In genomic region chr5:133760532-133760931, GRCh38 we compare ENCODE assay signal across 36 cellular contexts.
"Had no signal": no experiment of that assay in that cellular context is flagged by ENCODE, and none has a peak within 500 bp of the region (broad histone marks: within the 10 kb centered on the region; RNA-seq: fewer than 3 reads in every experiment).

No MANE protein-coding gene starts in this region.

- H3K36me3 ChIP-seq: adrenal gland, brain microvascular endothelial cell, breast epithelium had no signal

- H3K27me3 ChIP-seq: adrenal gland, body of pancreas, breast epithelium had no signal

- H3K4me1 Mint-ChIP-seq: activated B cell treated with CpG ODN at 0.5 μM for 24 hours; activated CD4-positive, alpha-beta T cell treated with anti-CD3 and anti-CD28 coated beads, Interleukin-2, amount 10 ng/mL, durations not matched to agents 24 days and 14 days; activated naive CD8-positive, alpha-beta T cell treated with anti-CD3 and anti-CD28 coated beads for 36 hours; activated T-helper 17 cell treated with anti-CD3 and anti-CD28 coated beads, Interleukin-2, amount 50 U/mL, for 72 hours had no signal

- H3K4me3 ChIP-seq: adrenal gland, body of pancreas, breast epithelium had no signal

- H3K9me3 ChIP-seq: adrenal gland, body of pancreas, breast epithelium had no signal

- H3K4me3 Mint-ChIP-seq: activated B cell treated with CpG ODN at 0.5 μM for 24 hours; activated CD4-positive, alpha-beta memory T cell treated with anti-CD3 and anti-CD28 coated beads for 36 hours; activated CD4-positive, alpha-beta T cell treated with anti-CD3 and anti-CD28 coated beads, Interleukin-2, amount 10 ng/mL, durations not matched to agents 24 days and 14 days; activated CD8-positive, alpha-beta T cell treated with anti-CD3 and anti-CD28 coated beads for 36 hours; activated naive CD4-positive, alpha-beta T cell treated with anti-CD3 and anti-CD28 coated beads for 36 hours; activated naive CD8-positive, alpha-beta T cell treated with anti-CD3 and anti-CD28 coated beads for 36 hours; activated T-cell treated with anti-CD3 and anti-CD28 coated beads, Interleukin-2, amount 50 U/mL, for 4 hours; activated T-cell treated with anti-CD3 and anti-CD28 coated beads, Interleukin-2, amount 50 U/mL, for 72 hours; activated T-helper 1 cell treated with anti-CD3 and anti-CD28 coated beads, Interleukin-12 subunit alpha, Interleukin-12 subunit beta, Interleukin-2, Interleukin-4 antibody, amounts not matched to agents 30 ng/mL and 10 ng/mL and 1 ng/mL, durations not matched to agents 14 hours and 24 hours and 36 hours; activated T-helper 17 cell treated with anti-CD3 and anti-CD28 coated beads, Interleukin-2, amount 50 U/mL, for 72 hours; T-helper 1 cell treated with Interleukin-12 subunit alpha and Interleukin-12 subunit beta and Interleukin-4 antibody, amounts not matched to agents 30 μg/mL and 1 μg/mL, for 36 hours; T-helper 2 cell treated with Interferon-gamma antibody and Interleukin-4, amounts not matched to agents 5 μg/mL and 100 μg/mL, for 36 hours had no signal

- ATAC-seq: activated CD8-positive, alpha-beta T cell treated with anti-CD3 and anti-CD28 coated beads for 36 hours; activated naive CD4-positive, alpha-beta T cell treated with anti-CD3 and anti-CD28 coated beads, Interleukin-2, amount 50 U/mL, for 72 hours; activated T-cell treated with anti-CD3 and anti-CD28 coated beads, Interleukin-2, amount 50 U/mL, for 4 hours; activated T-cell treated with anti-CD3 and anti-CD28 coated beads, Interleukin-2, amount 50 U/mL, for 72 hours; activated T-helper 17 cell treated with anti-CD3 and anti-CD28 coated beads, Interleukin-2, amount 50 U/mL, for 72 hours; body of pancreas had no signal

- H3K36me3 Mint-ChIP-seq: activated CD4-positive, alpha-beta memory T cell treated with anti-CD3 and anti-CD28 coated beads for 36 hours; activated naive CD4-positive, alpha-beta T cell treated with anti-CD3 and anti-CD28 coated beads, Interleukin-2, amount 50 U/mL, for 72 hours; activated naive CD8-positive, alpha-beta T cell treated with anti-CD3 and anti-CD28 coated beads for 36 hours had no signal

- DNase-seq: activated B cell treated with CpG ODN at 0.5 μM for 24 hours; activated CD4-positive, alpha-beta memory T cell treated with anti-CD3 and anti-CD28 coated beads for 36 hours; activated CD4-positive, alpha-beta T cell treated with anti-CD3 and anti-CD28 coated beads for 4 hours; activated CD4-positive, alpha-beta T cell treated with anti-CD3 and anti-CD28 coated beads, Interleukin-2, amount 10 ng/mL, durations not matched to agents 24 days and 14 days; activated CD4-positive, alpha-beta T cell treated with anti-CD3 and anti-CD28 coated beads, Interleukin-2, amount 50 U/mL, for 1 hour; activated CD4-positive, alpha-beta T cell treated with anti-CD3 and anti-CD28 coated beads, Interleukin-2, amount 50 U/mL, for 4 hours; activated CD4-positive, CD25-positive, alpha-beta regulatory T cell treated with anti-CD3 and anti-CD28 coated beads, Interleukin-2, amount 50 U/mL, for 72 hours; activated CD8-positive, alpha-beta memory T cell treated with anti-CD3 and anti-CD28 coated beads, Interleukin-2, amount 50 U/mL, for 4 hours; activated CD8-positive, alpha-beta T cell treated with anti-CD3 and anti-CD28 coated beads for 36 hours; activated effector memory CD4-positive, alpha-beta T cell treated with anti-CD3 and anti-CD28 coated beads, Interleukin-2, amount 50 U/mL, for 16 hours; activated gamma-delta T cell treated with Interleukin-2 at 50 U/mL for 16 hours; activated naive CD4-positive, alpha-beta T cell; activated naive CD4-positive, alpha-beta T cell treated with anti-CD3 and anti-CD28 coated beads for 36 hours; activated naive CD4-positive, alpha-beta T cell treated with anti-CD3 and anti-CD28 coated beads, Interleukin-2, amount 50 U/mL, for 16 hours; activated naive CD8-positive, alpha-beta T cell treated with anti-CD3 and anti-CD28 coated beads for 36 hours; activated T-cell treated with anti-CD3 and anti-CD28 coated beads for 4 hours; activated T-cell treated with anti-CD3 and anti-CD28 coated beads, Interleukin-2, amount 50 U/mL, for 1 hour; activated T-cell treated with anti-CD3 and anti-CD28 coated beads, Interleukin-2, amount 50 U/mL, for 4 hours; activated T-cell treated with anti-CD3 and anti-CD28 coated beads, Interleukin-2, amount 50 U/mL, for 72 hours; adrenal gland; amniotic stem cell; aorta; body of pancreas; brain microvascular endothelial cell; central memory CD4-positive, alpha-beta T cell; SW 1271; T-helper 1 cell; T-helper 2 cell; T-helper 9 cell had no signal

- H3K9me3 Mint-ChIP-seq: activated B cell treated with CpG ODN at 0.5 μM for 24 hours; activated CD4-positive, alpha-beta memory T cell treated with anti-CD3 and anti-CD28 coated beads for 36 hours; activated CD4-positive, alpha-beta T cell treated with anti-CD3 and anti-CD28 coated beads, Interleukin-2, amount 10 ng/mL, durations not matched to agents 24 days and 14 days; activated CD8-positive, alpha-beta T cell treated with anti-CD3 and anti-CD28 coated beads for 36 hours; activated naive CD4-positive, alpha-beta T cell treated with anti-CD3 and anti-CD28 coated beads for 36 hours; activated naive CD4-positive, alpha-beta T cell treated with anti-CD3 and anti-CD28 coated beads, Interleukin-2, amount 50 U/mL, for 72 hours; activated naive CD8-positive, alpha-beta T cell treated with anti-CD3 and anti-CD28 coated beads for 36 hours; activated T-cell treated with anti-CD3 and anti-CD28 coated beads, Interleukin-2, amount 50 U/mL, for 4 hours; activated T-cell treated with anti-CD3 and anti-CD28 coated beads, Interleukin-2, amount 50 U/mL, for 72 hours; activated T-helper 1 cell treated with anti-CD3 and anti-CD28 coated beads, Interleukin-12 subunit alpha, Interleukin-12 subunit beta, Interleukin-2, Interleukin-4 antibody, amounts not matched to agents 30 ng/mL and 10 ng/mL and 1 ng/mL, durations not matched to agents 14 hours and 24 hours and 36 hours; activated T-helper 17 cell treated with anti-CD3 and anti-CD28 coated beads, Interleukin-2, amount 50 U/mL, for 72 hours; T-helper 1 cell treated with Interleukin-12 subunit alpha and Interleukin-12 subunit beta and Interleukin-4 antibody, amounts not matched to agents 30 μg/mL and 1 μg/mL, for 36 hours; T-helper 2 cell treated with Interferon-gamma antibody and Interleukin-4, amounts not matched to agents 5 μg/mL and 100 μg/mL, for 36 hours had no signal

- H3K27ac ChIP-seq: adrenal gland, body of pancreas, brain microvascular endothelial cell, breast epithelium, VCaP had no signal

- H3K27ac Mint-ChIP-seq: activated B cell treated with CpG ODN at 0.5 μM for 24 hours; activated CD4-positive, alpha-beta memory T cell treated with anti-CD3 and anti-CD28 coated beads for 36 hours; activated CD4-positive, alpha-beta T cell treated with anti-CD3 and anti-CD28 coated beads, Interleukin-2, amount 10 ng/mL, durations not matched to agents 24 days and 14 days; activated CD8-positive, alpha-beta T cell treated with anti-CD3 and anti-CD28 coated beads for 36 hours; activated naive CD4-positive, alpha-beta T cell treated with anti-CD3 and anti-CD28 coated beads for 36 hours; activated naive CD4-positive, alpha-beta T cell treated with anti-CD3 and anti-CD28 coated beads, Interleukin-2, amount 50 U/mL, for 72 hours; activated naive CD8-positive, alpha-beta T cell treated with anti-CD3 and anti-CD28 coated beads for 36 hours; activated T-cell treated with anti-CD3 and anti-CD28 coated beads, Interleukin-2, amount 50 U/mL, for 72 hours; activated T-helper 1 cell treated with anti-CD3 and anti-CD28 coated beads, Interleukin-12 subunit alpha, Interleukin-12 subunit beta, Interleukin-2, Interleukin-4 antibody, amounts not matched to agents 30 ng/mL and 10 ng/mL and 1 ng/mL, durations not matched to agents 14 hours and 24 hours and 36 hours; activated T-helper 17 cell treated with anti-CD3 and anti-CD28 coated beads, Interleukin-2, amount 50 U/mL, for 72 hours; T-helper 1 cell treated with Interleukin-12 subunit alpha and Interleukin-12 subunit beta and Interleukin-4 antibody, amounts not matched to agents 30 μg/mL and 1 μg/mL, for 36 hours; T-helper 2 cell treated with Interferon-gamma antibody and Interleukin-4, amounts not matched to agents 5 μg/mL and 100 μg/mL, for 36 hours had no signal

- H3K4me1 ChIP-seq: adrenal gland, body of pancreas, breast epithelium had no signal
